In genomic region chr15:27725733-27726132, GRCh38 we compare ENCODE assay signal across 31 cellular contexts.
"Had no signal": no experiment of that assay in that cellular context is flagged by ENCODE, and none has a peak within 500 bp of the region (broad histone marks: within the 10 kb centered on the region; RNA-seq: fewer than 3 reads in every experiment).

No MANE protein-coding gene starts in this region.

- DNase-seq: activated CD4-positive, alpha-beta T cell treated with anti-CD3 and anti-CD28 coated beads for 48 hours; activated CD4-positive, alpha-beta T cell treated with anti-CD3 and anti-CD28 coated beads, Interleukin-2, amount 50 U/mL, for 48 hours; activated CD4-positive, CD25-positive, alpha-beta regulatory T cell treated with anti-CD3 and anti-CD28 coated beads, Interleukin-2, amount 50 U/mL, for 72 hours; activated effector memory CD4-positive, alpha-beta T cell treated with anti-CD3 and anti-CD28 coated beads, Interleukin-2, amount 50 U/mL, for 16 hours; activated naive CD4-positive, alpha-beta T cell treated with Interleukin-2 at 50 U/mL for 16 hours; activated naive CD8-positive, alpha-beta T cell treated with anti-CD3 and anti-CD28 coated beads, Interleukin-2, amount 50 U/mL, for 24 hours; activated T-cell treated with anti-CD3 and anti-CD28 coated beads, Interleukin-2, amount 50 U/mL, for 4 hours; amniotic stem cell; body of pancreas; cortex of kidney; Karpas-422; NCI-H1048; NCI-H1417 treated with DMSO at 0.1 percent for 48 hours; NCI-H187; NCI-H2107; NCI-H345; NCI-H510A; NCI-H774; NK-92 treated with Interleukin-12 subunit alpha and Interleukin-12 subunit beta, amount 100 ng/mL, for 24 hours; Peyer's patch; SHP77; SW 1271; T-helper 9 cell had no signal

- H3K27ac Mint-ChIP-seq: activated naive CD4-positive, alpha-beta T cell treated with anti-CD3 and anti-CD28 coated beads, Interleukin-2, amount 50 U/mL, for 72 hours; activated naive CD8-positive, alpha-beta T cell treated with anti-CD3 and anti-CD28 coated beads, Interleukin-2, amount 50 U/mL, for 24 hours; T-helper 1 cell treated with Interleukin-12 subunit alpha and Interleukin-12 subunit beta and Interleukin-4 antibody, amounts not matched to agents 30 μg/mL and 1 μg/mL, for 36 hours; WTC11 had no signal

- H3K27ac ChIP-seq: ascending aorta, body of pancreas, Peyer's patch, SJSA1 had no signal

- H3K4me3 Mint-ChIP-seq: activated naive CD8-positive, alpha-beta T cell treated with anti-CD3 and anti-CD28 coated beads, Interleukin-2, amount 50 U/mL, for 24 hours; activated T-cell treated with anti-CD3 and anti-CD28 coated beads, Interleukin-2, amount 50 U/mL, for 4 hours; central memory CD8-positive, alpha-beta T cell; T-helper 1 cell treated with Interleukin-12 subunit alpha and Interleukin-12 subunit beta and Interleukin-4 antibody, amounts not matched to agents 30 μg/mL and 1 μg/mL, for 36 hours; WTC11 had no signal

- H3K9me3 ChIP-seq: ascending aorta, body of pancreas, Peyer's patch had no signal

- H3K4me3 ChIP-seq: ascending aorta, body of pancreas, K562, Peyer's patch, SJSA1 had no signal

- H3K4me1 Mint-ChIP-seq: activated naive CD8-positive, alpha-beta T cell treated with anti-CD3 and anti-CD28 coated beads, Interleukin-2, amount 50 U/mL, for 24 hours; central memory CD8-positive, alpha-beta T cell had no signal

- H3K27me3 Mint-ChIP-seq: activated naive CD8-positive, alpha-beta T cell treated with anti-CD3 and anti-CD28 coated beads, Interleukin-2, amount 50 U/mL, for 24 hours; central memory CD8-positive, alpha-beta T cell had no signal

- H3K36me3 ChIP-seq: ascending aorta, Peyer's patch, SJSA1 had no signal

- H3K9me3 Mint-ChIP-seq: activated T-cell treated with anti-CD3 and anti-CD28 coated beads, Interleukin-2, amount 50 U/mL, for 4 hours had no signal

- H3K36me3 Mint-ChIP-seq: activated naive CD4-positive, alpha-beta T cell treated with anti-CD3 and anti-CD28 coated beads, Interleukin-2, amount 50 U/mL, for 72 hours; WTC11 had no signal

- H3K4me1 ChIP-seq: ascending aorta, body of pancreas, Peyer's patch, SJSA1 had no signal

- ATAC-seq: activated naive CD4-positive, alpha-beta T cell treated with anti-CD3 and anti-CD28 coated beads, Interleukin-2, amount 50 U/mL, for 72 hours; activated naive CD8-positive, alpha-beta T cell treated with anti-CD3 and anti-CD28 coated beads, Interleukin-2, amount 50 U/mL, for 24 hours; activated T-cell treated with anti-CD3 and anti-CD28 coated beads, Interleukin-2, amount 50 U/mL, for 4 hours; body of pancreas; K562; SK-N-SH treated with all-trans-retinoic acid at 6 μM for 48 hours; WTC11 had no signal

- H3K27me3 ChIP-seq: ascending aorta, body of pancreas, Peyer's patch, SJSA1 had no signal
